In genomic region chr17:82320956-82321927, GRCh38 we compare ENCODE assay signal across 8 cellular contexts. TPM values are rescaled to one million over a fixed set of nuclear protein-coding genes. Genes with fewer than 3 reads are reported as not detected.
DNase-seq lines count a peak whose midpoint lies in the region; ATAC-seq and TF ChIP-seq lines count a peak whose summit lies in the region.

No MANE protein-coding gene starts in this region.

- H3K9me3 Mint-ChIP-seq in natural killer cell = no peaks in the 10 kb centered on the region

- peak; percentile 39 to 61 (median 52) for ATAC-seq in natural killer cell
- no peak for ATAC-seq in HG02884 (IDR thresholded peaks at IDR 0.05; ENCODE audit: unreplicated experiment)
- ATAC-seq in HG03439 (IDR thresholded peaks at IDR 0.05; ENCODE audit: unreplicated experiment) = no peak

- in situ Hi-C loops in mammary epithelial cell (cut with MboI; ENCODE audit: low sequenced_read_pairs in 2 of 2) = no loop called here

- no peak for TF ChIP-seq POLR2A in stomach (IDR thresholded peaks at IDR 0.05)

- intact Hi-C loops in mammary epithelial cell (cut with micrococcal nuclease) (loop anchor here (1.0 to 2.0 kb wide), 5 partner anchors 20 to 116 kb away; partner anchors contain the start of gene CSNK1D), natural killer cell (cut with micrococcal nuclease) (loop anchor here (1.0 kb wide), 1 partner anchor 85 kb away; no protein-coding TSS in a partner anchor), stomach (cut with DNase I; ENCODE audit: low total_unique reads) (loop anchor here (5.0 kb wide), 1 partner anchor 89 kb away; no protein-coding TSS in a partner anchor)

- H3K4me1 Mint-ChIP-seq in natural killer cell = peaks cover 9 to 11% of the 10 kb centered on the region in 2 donors

- H3K27ac ChIP-seq in mammary epithelial cell (ENCODE audit: insufficient read depth, low read depth, low read length) (no peak overlapping the region), stomach (no peak overlapping the region)

- H3K36me3 Mint-ChIP-seq in natural killer cell = no peaks in the 10 kb centered on the region

- peak overlapping the region in 1 of 2 donors; percentile 64 for H3K27ac Mint-ChIP-seq in natural killer cell

- H3K27me3 Mint-ChIP-seq in natural killer cell (ENCODE audit: low read depth in 2 of 2) = no peaks in the 10 kb centered on the region

- no peak for TF ChIP-seq EP300 in stomach (IDR thresholded peaks at IDR 0.05)

- BruUV-seq in mammary epithelial cell (replicated peaks; lab: Mats Ljungman, UMichigan) = no TSS peak

- WGBS in mammary epithelial cell (ENCODE audit: low coverage, missing lambda C conversion rate) = 27% methylated on average over 33 of the region's 65 CpGs
- 39 to 45% (median 42%) methylated on average over 65 of the region's 65 CpGs for WGBS in stomach, 5 donors

- H3K27me3 ChIP-seq in mammary epithelial cell (ENCODE audit: insufficient read depth, low read length) (no peaks in the 10 kb centered on the region), stomach (peaks cover 0 to 33% (median 11%) of the 10 kb centered on the region in 3 donors)

- H3K79me2 ChIP-seq in mammary epithelial cell (ENCODE audit: insufficient read depth, low read length) = no peaks in the 10 kb centered on the region

- H3K4me3 ChIP-seq in mammary epithelial cell (replicated peaks in 1 of 3; ENCODE audit: insufficient read depth in 1 of 3, low read depth in 2 of 3, low read length in 3 of 3) (peak overlapping the region in 1 of 3 experiments; percentile 21), stomach (peak overlapping the region in 2 of 4 donors; percentile 18 to 22)

- CTCF ChIA-PET in mammary epithelial cell (lab: Charles Lee; ENCODE audit: low non-redundant PET) = no interaction called here

- dilution Hi-C loops in mammary epithelial cell (cut with HindIII; ENCODE audit: low sequenced_read_pairs) = no loop called here

- H3K4me1 ChIP-seq in mammary epithelial cell (ENCODE audit: insufficient read depth, low read length) (peaks cover 16% of the 10 kb centered on the region), stomach (peaks cover 6 to 27% (median 20%) of the 10 kb centered on the region in 4 donors)

- no peak overlapping the region for H2AFZ ChIP-seq in mammary epithelial cell (ENCODE audit: low read depth, low read length)

- H3K4me3 Mint-ChIP-seq in natural killer cell = peak overlapping the region; percentile 71

- peak; percentile 19 for DNase-seq in NCI-H345 (lab: John Stamatoyannopoulos, UW)
- DNase-seq in NCI-H345 treated with DMSO at 0.1 percent for 48 hours (lab: John Stamatoyannopoulos, UW; ENCODE audit: unreplicated experiment) = no peak
- DNase-seq in activated CD4-positive, CD25-positive, alpha-beta regulatory T cell (lab: John Stamatoyannopoulos, UW) = peak; percentile 47 to 66 (median 54)
- DNase-seq in mammary epithelial cell = no peak
- DNase-seq in natural killer cell = peak; percentile 72
- no peak for DNase-seq in stomach

- H3K9me3 ChIP-seq in mammary epithelial cell (replicated peaks; ENCODE audit: insufficient read depth, low read length) (peaks cover 7% of the 10 kb centered on the region), stomach (no peaks in the 10 kb centered on the region)

- H3K9ac ChIP-seq in mammary epithelial cell (ENCODE audit: insufficient read depth, low read length) = no peak overlapping the region

- H3K4me2 ChIP-seq in mammary epithelial cell (ENCODE audit: insufficient read depth, low read depth, low read length) = peak overlapping the region; percentile 73

- H3K36me3 ChIP-seq in mammary epithelial cell (ENCODE audit: insufficient read depth, low read length) = no peaks in the 10 kb centered on the region
- peaks cover 0 to 26% (median 4%) of the 10 kb centered on the region in 4 donors for H3K36me3 ChIP-seq in stomach

- peak; percentile 42 to 73 for TF ChIP-seq CTCF in mammary epithelial cell (conservative IDR thresholded peaks at IDR 0.05 in 1 of 2, IDR thresholded peaks at IDR 0.05 in 1 of 2; ENCODE audit: extremely low read depth in 1 of 2, insufficient read depth in 1 of 2, low read depth in 1 of 2, low read length in 2 of 2)
- TF ChIP-seq CTCF in natural killer cell (IDR thresholded peaks at IDR 0.05) = peak; percentile 99
- peak in 5 of 7 experiments; percentile 75 to 96 (median 86) for TF ChIP-seq CTCF in stomach (IDR thresholded peaks at IDR 0.05)

- H4K20me1 ChIP-seq in mammary epithelial cell (ENCODE audit: insufficient read depth, low read length) = no peaks in the 10 kb centered on the region

RNA-seq across cellular contexts. Expression of gene CD7, which starts 3.8 kb away (rescaled TPM):
- not detected for total RNA-seq in mammary epithelial cell
- not detected for polyA plus RNA-seq in mammary epithelial cell
- not detected for polyA minus RNA-seq in mammary epithelial cell
- total RNA-seq in natural killer cell = 100 to 1,000 TPM; 464 to 564 (median 522) TPM
- 1 to 10 TPM in 2 of 5 donors, not detected in 3; 2.0 to 4.3 TPM for total RNA-seq in stomach
- 1 to 10 TPM; 2.1 to 8.6 (median 3.7) TPM for polyA plus RNA-seq in stomach

RNA-seq across cellular contexts. Expression of gene SECTM1, which starts 12.3 kb away (rescaled TPM):
- total RNA-seq in mammary epithelial cell (1 to 10 TPM; 2.7 to 3.5 TPM), natural killer cell (10 to 100 TPM in 1 of 3 donors, 1 to 10 TPM in 2; 3.6 to 11.2 (median 6.3) TPM), stomach (10 to 100 TPM in 2 of 5 donors, 1 to 10 TPM in 3; 1.8 to 48.8 (median 6.7) TPM)
- polyA plus RNA-seq in mammary epithelial cell (3.0 TPM), stomach (10 to 100 TPM in 2 of 3 donors, 1 to 10 TPM in 1; 9.3 to 23.1 (median 10.2) TPM)
- 2.4 TPM for polyA minus RNA-seq in mammary epithelial cell

RNA-seq across cellular contexts. Expression of gene TEX19, which starts 37.8 kb away (rescaled TPM):
- total RNA-seq in mammary epithelial cell = not detected
- polyA plus RNA-seq in mammary epithelial cell = not detected
- not detected for polyA minus RNA-seq in mammary epithelial cell
- not detected for total RNA-seq in natural killer cell
- total RNA-seq in stomach = not detected
- not detected for polyA plus RNA-seq in stomach

RNA-seq across cellular contexts. Expression of gene CSNK1D, which starts 47.7 kb away (rescaled TPM):
- total RNA-seq in mammary epithelial cell = 100 to 1,000 TPM in 1 of 2 donors, 10 to 100 TPM in 1; 68.7 to 163 TPM
- 146 TPM for polyA plus RNA-seq in mammary epithelial cell
- polyA minus RNA-seq in mammary epithelial cell = 216 TPM
- 100 to 1,000 TPM; 423 to 475 (median 468) TPM for total RNA-seq in natural killer cell
- total RNA-seq in stomach = 100 to 1,000 TPM in 4 of 5 donors, 10 to 100 TPM in 1; 58.0 to 180 (median 140) TPM
- 10 to 100 TPM; 55.9 to 66.7 (median 65.4) TPM for polyA plus RNA-seq in stomach

RNA-seq across cellular contexts. Expression of gene UTS2R, which starts 50.3 kb away (rescaled TPM):
- total RNA-seq in mammary epithelial cell (not detected), natural killer cell (under 1 TPM in 1 of 3 donors, not detected in 2; 0.28 TPM), stomach (not detected)
- polyA plus RNA-seq in mammary epithelial cell (not detected), stomach (not detected)
- not detected for polyA minus RNA-seq in mammary epithelial cell

Comparison
In these comparisons a context has a peak if more than half of its experiments do, and no peak if none do; other contexts are left out.
1. DNase-seq: peak in NCI-H345 (single experiment), activated CD4-positive, CD25-positive, alpha-beta regulatory T cell (4 of 4) and natural killer cell (single experiment); none in NCI-H345 treated with DMSO at 0.1 percent for 48 hours (single experiment), mammary epithelial cell (single experiment) and stomach (single experiment).
2. ATAC-seq: peak in natural killer cell (3 of 3); none in HG02884 (single experiment) and HG03439 (single experiment).
3. RNA of gene CD7, which starts 3.8 kb away (total RNA-seq): 464 to 564 TPM in natural killer cell; not detected in mammary epithelial cell and 2.0 to 4.3 TPM in stomach; every median in the first group is over 10 times any median in the second.
4. Peak in every context shown above with its lines, with median percentiles within 50 percentile points of each other: CTCF ChIP-seq.